ENCODE assay signal across 35 cellular contexts in the genomic region with DNA sequence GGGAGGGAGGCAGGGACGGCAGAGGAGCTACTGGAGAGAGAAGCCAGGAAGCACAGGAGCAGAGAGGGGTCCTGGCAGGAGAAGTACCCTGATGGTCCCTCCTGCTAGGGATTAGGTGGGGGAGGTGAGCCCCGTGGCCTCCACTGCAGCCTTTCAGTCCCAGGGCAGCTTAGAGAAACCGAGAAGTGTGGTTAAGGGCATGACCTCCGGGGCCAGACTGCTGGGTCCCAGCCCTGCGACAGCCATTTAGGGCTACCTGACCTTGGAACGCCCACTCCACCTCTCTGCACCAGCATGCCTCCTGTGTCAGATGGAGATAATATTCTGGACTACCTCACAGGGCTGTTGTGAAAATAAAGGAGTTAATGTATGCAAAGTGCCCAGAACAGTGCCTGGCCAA. TPM values are rescaled to one million over a fixed set of nuclear protein-coding genes. Genes with fewer than 3 reads are reported as not detected.
"Had no signal": no experiment of that assay in that cellular context is flagged by ENCODE, and none has a peak within 500 bp of the region (broad histone marks: within the 10 kb centered on the region; RNA-seq: fewer than 3 reads in every experiment).

No MANE protein-coding gene starts in this region.

- H3K36me3 ChIP-seq: adrenal gland, ascending aorta, brain microvascular endothelial cell, gastroesophageal sphincter, pancreas, prostate gland, thyroid gland, upper lobe of right lung had no signal

- H3K27ac ChIP-seq: adrenal gland, ascending aorta, brain microvascular endothelial cell, gastroesophageal sphincter, pancreas, prostate gland, skin epidermis, thyroid gland, upper lobe of right lung, VCaP had no signal

- H3K4me1 ChIP-seq: adrenal gland, ascending aorta, pancreas, prostate gland, thyroid gland, upper lobe of right lung had no signal

- H3K9me3 ChIP-seq: adrenal gland, ascending aorta, gastroesophageal sphincter, pancreas, prostate gland, thyroid gland, upper lobe of right lung had no signal

- DNase-seq: activated CD4-positive, alpha-beta T cell treated with anti-CD3 and anti-CD28 coated beads for 48 hours; activated CD4-positive, alpha-beta T cell treated with anti-CD3 and anti-CD28 coated beads, Interleukin-2, amount 50 U/mL, for 48 hours; activated CD8-positive, alpha-beta memory T cell treated with anti-CD3 and anti-CD28 coated beads for 24 hours; activated effector memory CD4-positive, alpha-beta T cell treated with Interleukin-2 at 50 U/mL for 16 hours; activated naive CD4-positive, alpha-beta T cell treated with Interleukin-2 at 50 U/mL for 16 hours; adrenal gland; brain microvascular endothelial cell; cortex of kidney; effector memory CD8-positive, alpha-beta T cell; erythroblast; head of caudate nucleus; hippocampal formation; left cardiac atrium; left ventricle myocardium superior; naive B cell; nucleus accumbens; pancreas; retina; stimulated activated CD4-positive, alpha-beta T cell treated with anti-CD3 and anti-CD28 coated beads, Interleukin-12 subunit alpha, Interleukin-12 subunit beta, amount 100 ng/mL, for 4 hours; stimulated activated CD4-positive, alpha-beta T cell treated with anti-CD3 and anti-CD28 coated beads, Interleukin-4, amount 100 ng/mL, for 1 hour; stimulated activated naive CD8-positive, alpha-beta T cell treated with anti-CD3 and anti-CD28 coated beads, Interleukin-15, amount 100 ng/mL, for 72 hours; substantia nigra; T-helper 9 cell; thyroid gland; upper lobe of right lung had no signal

- H3K27me3 ChIP-seq: adrenal gland, ascending aorta, brain microvascular endothelial cell, gastroesophageal sphincter, pancreas, thyroid gland, upper lobe of right lung had no signal

- H3K4me3 ChIP-seq: adrenal gland, ascending aorta, gastroesophageal sphincter, pancreas, prostate gland, skin epidermis, thyroid gland, upper lobe of right lung had no signal

- ATAC-seq: activated CD4-positive, CD25-positive, alpha-beta regulatory T cell treated with anti-CD3 and anti-CD28 coated beads, Interleukin-2, amount 50 U/mL, for 24 hours; effector memory CD8-positive, alpha-beta T cell; gastroesophageal sphincter; pancreas; sciatic nerve; stimulated activated effector memory CD8-positive, alpha-beta T cell treated with anti-CD3 and anti-CD28 coated beads, Interleukin-12 subunit alpha, Interleukin-12 subunit beta, amount 100 ng/mL, for 72 hours; stimulated activated naive CD8-positive, alpha-beta T cell treated with anti-CD3 and anti-CD28 coated beads, Interleukin-15, amount 100 ng/mL, for 72 hours; upper lobe of right lung had no signal

RNA-seq across cellular contexts. Expression of gene KCNN3, which starts 47.4 kb away (rescaled TPM):
- total RNA-seq: fibroblast of lung, fibroblast of villous mesenchyme had no signal
